In the genomic region with DNA sequence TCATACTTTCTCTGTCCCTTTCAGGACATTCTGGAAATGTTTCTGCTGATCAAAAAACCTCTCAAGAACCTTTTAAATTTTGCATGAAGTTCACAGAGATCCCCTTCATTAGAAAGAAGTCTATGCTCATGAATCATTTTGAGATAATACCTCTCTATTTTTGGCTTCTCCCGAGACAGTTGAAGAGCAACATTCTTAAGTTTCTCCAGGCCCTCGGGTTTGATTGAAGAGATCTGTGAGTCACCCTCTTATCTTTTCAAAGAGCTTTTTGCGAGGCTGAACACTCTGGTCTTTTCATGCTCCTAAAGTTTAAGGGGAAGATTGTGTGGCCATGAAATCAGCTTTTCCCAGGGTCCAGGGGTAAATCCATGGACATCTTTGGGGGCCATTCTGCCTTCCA, we compare ENCODE assay signal across 19 cellular contexts.
DNase-seq lines count a peak whose midpoint lies in the region; ATAC-seq and TF ChIP-seq lines count a peak whose summit lies in the region.
"Had no signal": no experiment of that assay in that cellular context is flagged by ENCODE, and none has a peak within 500 bp of the region (broad histone marks: within the 10 kb centered on the region; RNA-seq: fewer than 3 reads in every experiment).

No MANE protein-coding gene starts in this region.

- no peak for TF ChIP-seq CTCF in nephron progenitor cell (IDR thresholded peaks at IDR 0.05)

- ATAC-seq in HG02852 (IDR thresholded peaks at IDR 0.05; ENCODE audit: unreplicated experiment) = no peak
- ATAC-seq: natural killer cell had no signal

- no peak overlapping the region for H3K4me3 Mint-ChIP-seq in activated CD4-positive, alpha-beta T cell treated with anti-CD3 and anti-CD28 coated beads, Interleukin-2, amount 10 ng/mL, durations not matched to agents 24 days and 14 days
- no peak overlapping the region for H3K4me3 Mint-ChIP-seq in nephron progenitor cell
- H3K4me3 Mint-ChIP-seq: CD4-positive, alpha-beta T cell; IgD-negative memory B cell; natural killer cell had no signal

- H3K9me3 Mint-ChIP-seq in activated CD4-positive, alpha-beta T cell treated with anti-CD3 and anti-CD28 coated beads, Interleukin-2, amount 10 ng/mL, durations not matched to agents 24 days and 14 days = no peaks in the 10 kb centered on the region
- H3K9me3 Mint-ChIP-seq in nephron progenitor cell = no peaks in the 10 kb centered on the region
- H3K9me3 Mint-ChIP-seq: IgD-negative memory B cell had no signal

- H3K27ac Mint-ChIP-seq in activated CD4-positive, alpha-beta T cell treated with anti-CD3 and anti-CD28 coated beads, Interleukin-2, amount 10 ng/mL, durations not matched to agents 24 days and 14 days = no peak overlapping the region
- no peak overlapping the region for H3K27ac Mint-ChIP-seq in nephron progenitor cell
- H3K27ac Mint-ChIP-seq: CD4-positive, alpha-beta T cell; IgD-negative memory B cell; natural killer cell had no signal

- DNase-seq in activated CD4-positive, alpha-beta T cell treated with anti-CD3 and anti-CD28 coated beads, Interleukin-2, amount 10 ng/mL, durations not matched to agents 24 days and 14 days = peak; percentile 12
- no peak for DNase-seq in activated CD4-positive, alpha-beta T cell treated with anti-CD3 and anti-CD28 coated beads for 48 hours
- DNase-seq in amniotic stem cell (lab: John Stamatoyannopoulos, UW) = peak; percentile 49
- DNase-seq in iPS-NIHi7 (ENCODE audit: extremely low spot score) = peak; percentile 15
- no peak for DNase-seq in NCI-H1694 treated with DMSO at 0.1 percent for 48 hours (lab: John Stamatoyannopoulos, UW)
- DNase-seq in nephron progenitor cell = no peak
- no peak for DNase-seq in effector CD4-positive, alpha-beta T cell
- DNase-seq: activated naive CD4-positive, alpha-beta T cell treated with Interleukin-2 at 50 U/mL for 16 hours; CD4-positive, alpha-beta T cell; central memory CD4-positive, alpha-beta T cell; heart left ventricle; natural killer cell; NCI-H1105; NCI-H446; stimulated activated CD4-positive, alpha-beta T cell treated with anti-CD3 and anti-CD28 coated beads, Interleukin-2, amount 100 ng/mL, for 24 hours; stimulated activated CD8-positive, alpha-beta memory T cell treated with anti-CD3 and anti-CD28 coated beads, Interleukin-4, amount 100 ng/mL, for 48 hours; tibial artery had no signal

- no peaks in the 10 kb centered on the region for H3K27me3 Mint-ChIP-seq in activated CD4-positive, alpha-beta T cell treated with anti-CD3 and anti-CD28 coated beads, Interleukin-2, amount 10 ng/mL, durations not matched to agents 24 days and 14 days
- H3K27me3 Mint-ChIP-seq in nephron progenitor cell (ENCODE audit: low read depth, poor library complexity) = peaks cover 5% of the 10 kb centered on the region

- intact Hi-C loops in activated CD4-positive, alpha-beta T cell treated with anti-CD3 and anti-CD28 coated beads, Interleukin-2, amount 10 ng/mL, durations not matched to agents 24 days and 14 days (cut with micrococcal nuclease) = no loop called here

- H3K36me3 Mint-ChIP-seq in activated CD4-positive, alpha-beta T cell treated with anti-CD3 and anti-CD28 coated beads, Interleukin-2, amount 10 ng/mL, durations not matched to agents 24 days and 14 days (ENCODE audit: low read depth) = no peaks in the 10 kb centered on the region
- no peaks in the 10 kb centered on the region for H3K36me3 Mint-ChIP-seq in nephron progenitor cell (ENCODE audit: low read depth)
- H3K36me3 Mint-ChIP-seq: IgD-negative memory B cell, natural killer cell had no signal

- no peaks in the 10 kb centered on the region for H3K4me1 Mint-ChIP-seq in activated CD4-positive, alpha-beta T cell treated with anti-CD3 and anti-CD28 coated beads, Interleukin-2, amount 10 ng/mL, durations not matched to agents 24 days and 14 days
- H3K4me1 Mint-ChIP-seq in nephron progenitor cell = peaks cover 10% of the 10 kb centered on the region
- H3K4me1 Mint-ChIP-seq: IgD-negative memory B cell, natural killer cell had no signal

Comparison
In these comparisons a context has a peak if more than half of its experiments do, and no peak if none do; other contexts are left out.
1. DNase-seq: peak in activated CD4-positive, alpha-beta T cell treated with anti-CD3 and anti-CD28 coated beads, Interleukin-2, amount 10 ng/mL, durations not matched to agents 24 days and 14 days (single experiment), amniotic stem cell (single experiment) and iPS-NIHi7 (single experiment); none in activated CD4-positive, alpha-beta T cell treated with anti-CD3 and anti-CD28 coated beads for 48 hours (single experiment), NCI-H1694 treated with DMSO at 0.1 percent for 48 hours (single experiment), nephron progenitor cell (single experiment) and effector CD4-positive, alpha-beta T cell (single experiment).